7 cellular contexts compared by ENCODE assay signal in genomic region chr3:140863481-140864084, GRCh38.
A peak's percentile ranks its signal among the peaks of the same experiment; 100 is the strongest.
DNase-seq lines count a peak whose midpoint lies in the region; ATAC-seq, FAIRE-seq and TF ChIP-seq lines count a peak whose summit lies in the region.

No MANE protein-coding gene starts in this region.

- no peaks in the 10 kb centered on the region for H3K27me3 ChIP-seq in pancreas

- TF ChIP-seq CTCF in foreskin fibroblast (IDR thresholded peaks at IDR 0.05; ENCODE audit: low read depth, low read length) (peak; percentile 30), pancreas (IDR thresholded peaks at IDR 0.05) (peak; percentile 14 to 41 (median 32))

- H3K9me3 ChIP-seq in pancreas = no peaks in the 10 kb centered on the region

- intact Hi-C loops in pancreas (cut with DNase I) = loop anchor here in 1 of 3 donors (5.0 kb wide), 1 partner anchor 736 kb away; no protein-coding TSS in a partner anchor

- DNase-seq in ELR (ENCODE audit: low read depth) (peak; percentile 64), NCI-H526 (lab: John Stamatoyannopoulos, UW) (peak; percentile 60 to 90), foreskin fibroblast (peak; percentile 35 to 77), pancreas (peak in 4 of 6 donors; percentile 27 to 71 (median 38))
- peak; percentile 3 for DNase-seq in activated CD8-positive, alpha-beta memory T cell treated with anti-CD3 and anti-CD28 coated beads, Interleukin-2, amount 50 U/mL, for 1 hour (ENCODE audit: extremely low read depth)

- peak; percentile 43 for ATAC-seq in HG03139 (IDR thresholded peaks at IDR 0.05; ENCODE audit: unreplicated experiment)
- peak; percentile 77 to 87 (median 82) for ATAC-seq in pancreas
- ATAC-seq in GM19324 (IDR thresholded peaks at IDR 0.05; ENCODE audit: low FRiP score, unreplicated experiment) = no peak

- 4 to 5% methylated on average over 6 of the region's 6 CpGs for WGBS in pancreas, 2 donors

- H3K27ac ChIP-seq in pancreas = no peak overlapping the region

- FAIRE-seq in pancreas (lab: Jason Lieb, UNC) = peak; percentile 92

- H3K36me3 ChIP-seq in pancreas = no peaks in the 10 kb centered on the region

- H3K4me1 ChIP-seq in pancreas = no peaks in the 10 kb centered on the region

- H3K4me3 ChIP-seq in foreskin fibroblast (ENCODE audit: low read depth in 1 of 2, low read length in 2 of 2) = no peak overlapping the region
- no peak overlapping the region for H3K4me3 ChIP-seq in pancreas

Comparison
In these comparisons a context has a peak if more than half of its experiments do, and no peak if none do; other contexts are left out.
1. DNase-seq: peak in every context shown above with its lines; median percentile 75 in NCI-H526; 64 in ELR; 56 in foreskin fibroblast; 38 in pancreas; 3 in activated CD8-positive, alpha-beta memory T cell treated with anti-CD3 and anti-CD28 coated beads, Interleukin-2, amount 50 U/mL, for 1 hour.